ENCODE assay signal across 8 cellular contexts in the genomic region with DNA sequence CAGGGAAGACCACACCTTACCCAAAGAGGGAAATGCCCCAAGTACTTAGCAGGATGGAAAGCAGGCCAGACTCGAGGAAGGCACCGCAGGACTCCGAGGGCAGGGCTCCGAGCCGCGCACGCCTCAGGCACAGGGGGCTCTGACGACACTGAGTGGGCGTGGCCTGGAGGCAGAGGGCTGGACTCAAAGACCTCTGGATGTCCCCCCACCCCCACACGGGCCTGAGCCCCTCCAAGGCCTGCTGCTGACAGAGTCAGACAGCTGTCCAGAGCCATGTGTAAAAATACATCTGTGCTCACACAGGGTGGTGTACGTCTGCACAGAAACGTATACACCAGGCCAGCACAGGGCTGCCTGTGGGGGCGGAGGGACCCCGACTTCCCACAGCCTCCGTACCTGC. TPM values are rescaled to one million over a fixed set of nuclear protein-coding genes. Genes with fewer than 3 reads are reported as not detected.
DNase-seq lines count a peak whose midpoint lies in the region; ATAC-seq and TF ChIP-seq lines count a peak whose summit lies in the region.

No MANE protein-coding gene starts in this region.

- TF ChIP-seq CTCF in MM.1S (IDR thresholded peaks at IDR 0.05; ENCODE audit: low read length) (no peak), gastroesophageal sphincter (IDR thresholded peaks at IDR 0.05) (no peak), progenitor cell of endocrine pancreas (IDR thresholded peaks at IDR 0.05; ENCODE audit: unreplicated experiment) (no peak)

- ATAC-seq in gastroesophageal sphincter: no peak

- no peak for TF ChIP-seq EP300 in gastroesophageal sphincter (IDR thresholded peaks at IDR 0.05)

- peaks cover 8% of the 10 kb centered on the region for H3K27me3 Mint-ChIP-seq in progenitor cell of endocrine pancreas

- no peak overlapping the region for H2AFZ ChIP-seq in MM.1S (ENCODE audit: low read length)

- H3K4me1 ChIP-seq in MM.1S (ENCODE audit: low read length): peaks cover 12% of the 10 kb centered on the region; the same call in 1 of the 2 replicates
- H3K4me1 ChIP-seq in gastroesophageal sphincter: peaks cover 3 to 89% (median 32%) of the 10 kb centered on the region in 3 donors

- H3K27me3 ChIP-seq in MM.1S (replicated peaks; ENCODE audit: insufficient read depth, low read length) (no peaks in the 10 kb centered on the region), gastroesophageal sphincter (no peaks in the 10 kb centered on the region)

- H3K9me3 ChIP-seq in MM.1S (replicated peaks; ENCODE audit: insufficient read depth, low read length) (no peaks in the 10 kb centered on the region), gastroesophageal sphincter (no peaks in the 10 kb centered on the region)

- intact Hi-C loops in head of caudate nucleus (cut with DNase I): no loop called here

- peak overlapping the region; percentile 72 for H3K4me3 ChIP-seq in MM.1S (ENCODE audit: low read length)
- peak overlapping the region; percentile 87 to 92 for H3K4me3 ChIP-seq in gastroesophageal sphincter

- peak overlapping the region; percentile 62; the same call in 1 of the 2 replicates for H3K9ac ChIP-seq in MM.1S (ENCODE audit: low read length)

- 0 out of 2 replicates have a peak, but pooled peaks cover 3% of the 10 kb centered on the region for H3F3A ChIP-seq in MM.1S (ENCODE audit: insufficient read depth, low read length)

- H3K9me3 Mint-ChIP-seq in progenitor cell of endocrine pancreas (ENCODE audit: low read depth): no peaks in the 10 kb centered on the region

- H3K79me2 ChIP-seq in MM.1S (ENCODE audit: low read length): peaks cover 35% of the 10 kb centered on the region

- TF ChIP-seq POLR2A in gastroesophageal sphincter (IDR thresholded peaks at IDR 0.05): no peak

- H3K27ac ChIP-seq in MM.1S (ENCODE audit: low read length) (no peak overlapping the region), gastroesophageal sphincter (peak overlapping the region in 2 of 4 donors; percentile 79 to 84)

- H3K4me3 Mint-ChIP-seq in progenitor cell of endocrine pancreas (ENCODE audit: low read depth): peak overlapping the region; percentile 82

- H4K20me1 ChIP-seq in MM.1S (ENCODE audit: insufficient read depth, low read length): no peaks in the 10 kb centered on the region

- H3K36me3 ChIP-seq in MM.1S (replicated peaks; ENCODE audit: insufficient read depth, low read length) (no peaks in the 10 kb centered on the region), gastroesophageal sphincter (peaks cover 0 to 37% of the 10 kb centered on the region in 2 donors)

- H3K9me2 ChIP-seq in MM.1S (replicated peaks; ENCODE audit: insufficient read depth, low read length): no peaks in the 10 kb centered on the region

- H3K27ac Mint-ChIP-seq in progenitor cell of endocrine pancreas: peak overlapping the region; percentile 92

- H3K36me3 Mint-ChIP-seq in progenitor cell of endocrine pancreas (ENCODE audit: insufficient read depth): no peaks in the 10 kb centered on the region

- H3K4me2 ChIP-seq in MM.1S (ENCODE audit: low read depth, low read length): peak overlapping the region; percentile 76; the same call in 1 of the 2 replicates

- peaks cover 28% of the 10 kb centered on the region for H3K4me1 Mint-ChIP-seq in progenitor cell of endocrine pancreas (ENCODE audit: low read depth)

- peak; percentile 78 for DNase-seq in EH (ENCODE audit: low read depth)
- no peak for DNase-seq in MM.1S
- DNase-seq in activated T-helper 9 cell treated with anti-CD3 and anti-CD28 coated beads, Interleukin-2, amount 50 U/mL, for 16 hours (ENCODE audit: low read depth): peak; percentile 26
- DNase-seq in progenitor cell of endocrine pancreas (ENCODE audit: low spot score, unreplicated experiment): peak; percentile 34
- no peak for DNase-seq in head of caudate nucleus
- no peak for DNase-seq in amygdala (lab: John Stamatoyannopoulos, UW)
- DNase-seq in pons (ENCODE audit: low spot score): no peak

- 4 to 14% methylated on average over 4 to 12 of the region's 15 CpGs for WGBS in gastroesophageal sphincter (ENCODE audit: low coverage in 1 of 2), 2 donors

RNA-seq across cellular contexts. Expression of a gene that starts 1.4 kb away (rescaled TPM):
- total RNA-seq in gastroesophageal sphincter: 100 to 1,000 TPM; 134 to 283 (median 143) TPM
- total RNA-seq in progenitor cell of endocrine pancreas: 147 and 151 TPM in 2 replicates

RNA-seq across cellular contexts. Expression of a gene that starts 6.8 kb away (rescaled TPM):
- total RNA-seq in gastroesophageal sphincter: 1 to 10 TPM; 2.0 to 4.8 (median 3.2) TPM
- 12.3 and 12.6 TPM in 2 replicates for total RNA-seq in progenitor cell of endocrine pancreas

RNA-seq across cellular contexts. Expression of a gene that starts 41.2 kb away (rescaled TPM):
- total RNA-seq in gastroesophageal sphincter (100 to 1,000 TPM; 188 to 513 (median 363) TPM), progenitor cell of endocrine pancreas (98.6 and 116 TPM in 2 replicates)

Comparison
In these comparisons a context has a peak if more than half of its experiments do, and no peak if none do; other contexts are left out.
1. DNase-seq: peak in EH (single experiment), activated T-helper 9 cell treated with anti-CD3 and anti-CD28 coated beads, Interleukin-2, amount 50 U/mL, for 16 hours (single experiment) and progenitor cell of endocrine pancreas (single experiment); none in MM.1S (single experiment), head of caudate nucleus (0 of 42), amygdala (0 of 56) and pons (single experiment).